Comparison of ENCODE assay signal across 9 cellular contexts in the genomic region with DNA sequence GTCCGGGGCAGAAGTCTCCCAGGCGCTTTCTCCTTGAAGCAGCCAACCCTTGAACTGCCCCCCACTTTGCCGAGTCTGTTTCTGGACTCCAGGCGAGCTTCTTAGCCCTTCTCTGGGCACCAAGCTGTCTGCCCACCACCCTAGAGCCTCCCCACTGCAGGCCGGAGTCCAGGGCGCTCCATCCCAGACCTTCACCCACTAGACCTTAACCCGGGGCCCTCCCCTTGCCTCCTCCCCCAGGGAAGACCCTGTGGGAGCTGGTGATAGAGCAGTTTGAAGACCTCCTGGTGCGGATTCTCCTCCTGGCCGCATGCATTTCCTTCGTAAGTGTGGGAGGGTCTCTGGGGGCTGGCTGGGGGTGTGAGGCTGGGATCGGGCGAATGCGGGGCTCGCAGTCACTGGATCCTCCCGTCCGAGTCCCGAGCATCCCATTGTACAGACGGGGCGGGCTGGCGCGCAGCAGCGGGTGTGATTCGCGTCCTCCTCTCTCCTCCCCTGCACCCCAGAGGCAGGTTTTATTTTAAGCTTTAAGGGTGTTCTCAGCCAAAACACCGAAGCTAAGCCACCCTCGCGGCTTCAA. TPM values are rescaled to one million over a fixed set of nuclear protein-coding genes. Genes with fewer than 3 reads are reported as not detected.
A peak's percentile ranks its signal among the peaks of the same experiment; 100 is the strongest.
DNase-seq lines count a peak whose midpoint lies in the region; ATAC-seq and TF ChIP-seq lines count a peak whose summit lies in the region.
"Had no signal": no experiment of that assay in that cellular context is flagged by ENCODE, and none has a peak within 500 bp of the region (broad histone marks: within the 10 kb centered on the region; RNA-seq: fewer than 3 reads in every experiment).

No MANE protein-coding gene starts in this region.

- CTCF ChIA-PET in activated CD8-positive, alpha-beta memory T cell treated with anti-CD3 and anti-CD28 coated beads, Interleukin-2, amount 10 ng/mL, durations not matched to agents 7 days and 5 days (lab: Charles Lee) = interaction anchor here (1.0 to 3.5 kb wide), 5 partner anchors 15 to 69 kb away, joined by 3 to 16 read pairs (median 12); a partner anchor contains a TSS

- peaks cover 3% of the 10 kb centered on the region for H3K27me3 Mint-ChIP-seq in activated CD8-positive, alpha-beta memory T cell treated with anti-CD3 and anti-CD28 coated beads, Interleukin-2, amount 10 ng/mL, durations not matched to agents 7 days and 5 days

- TF ChIP-seq POLR2A in testis (IDR thresholded peaks at IDR 0.05) = no peak

- H3K4me1 ChIP-seq in adipocyte (ENCODE audit: control insufficient read depth, insufficient read depth, low read length) = peaks cover 5% of the 10 kb centered on the region
- H3K4me1 ChIP-seq in testis = peaks cover 9% of the 10 kb centered on the region

- no peaks in the 10 kb centered on the region for H3K36me3 Mint-ChIP-seq in activated CD8-positive, alpha-beta memory T cell treated with anti-CD3 and anti-CD28 coated beads, Interleukin-2, amount 10 ng/mL, durations not matched to agents 7 days and 5 days

- peak; percentile 53 for ATAC-seq in activated CD8-positive, alpha-beta memory T cell treated with anti-CD3 and anti-CD28 coated beads, Interleukin-2, amount 10 ng/mL, durations not matched to agents 7 days and 5 days
- ATAC-seq in HG03175 (IDR thresholded peaks at IDR 0.05; ENCODE audit: unreplicated experiment) = peak; percentile 30

- no peaks in the 10 kb centered on the region for H3K9me3 ChIP-seq in adipocyte (ENCODE audit: control insufficient read depth, low read length)
- no peaks in the 10 kb centered on the region for H3K9me3 ChIP-seq in testis

- WGBS in testis, 2 donors = 1 to 4% methylated on average over 18 to 21 of the region's 27 CpGs

- H3K36me3 ChIP-seq in adipocyte (ENCODE audit: control insufficient read depth, insufficient read depth, low read length, severe bottlenecking) (peaks cover 3% of the 10 kb centered on the region), kidney epithelial cell (ENCODE audit: control insufficient read depth, insufficient read depth, low read length) (no peaks in the 10 kb centered on the region), testis (ENCODE audit: low read depth, missing control alignments) (no peaks in the 10 kb centered on the region)

- intact Hi-C loops in testis (cut with DNase I; ENCODE audit: low total_unique reads) = no loop called here

- no peak overlapping the region for H3K27ac ChIP-seq in testis
- H3K27ac ChIP-seq: epithelial cell of prostate had no signal

- DNase-seq in activated CD8-positive, alpha-beta memory T cell treated with anti-CD3 and anti-CD28 coated beads, Interleukin-2, amount 10 ng/mL, durations not matched to agents 7 days and 5 days = no peak
- DNase-seq in activated CD8-positive, alpha-beta memory T cell treated with anti-CD3 and anti-CD28 coated beads for 24 hours = no peak
- no peak for DNase-seq in adipocyte (ENCODE audit: low read depth)
- no peak for DNase-seq in kidney epithelial cell (ENCODE audit: low read depth)
- no peak for DNase-seq in testis
- DNase-seq in NOMO-1 treated with dmso at 0.1 percent for 144 hours (lab: John Stamatoyannopoulos, UW; ENCODE audit: unreplicated experiment) = no peak
- no peak for DNase-seq in NCI-H1436 (lab: John Stamatoyannopoulos, UW)

- peak overlapping the region; percentile 82 for H3K9ac ChIP-seq in adipocyte (ENCODE audit: low read length)

- H3K27me3 ChIP-seq in adipocyte (replicated peaks; ENCODE audit: control insufficient read depth, insufficient read depth, low read length) (peaks cover 9% of the 10 kb centered on the region), kidney epithelial cell (ENCODE audit: control insufficient read depth, insufficient read depth, low read length) (peaks cover 32% of the 10 kb centered on the region), testis (no peaks in the 10 kb centered on the region)

- H3K4me1 Mint-ChIP-seq in activated CD8-positive, alpha-beta memory T cell treated with anti-CD3 and anti-CD28 coated beads, Interleukin-2, amount 10 ng/mL, durations not matched to agents 7 days and 5 days = peaks cover 40% of the 10 kb centered on the region

- H3K4me3 ChIP-seq in adipocyte (ENCODE audit: low read length) (peak overlapping the region; percentile 88), kidney epithelial cell (ENCODE audit: low read depth, low read length) (peak overlapping the region; percentile 57), testis (peak overlapping the region; percentile 56 to 58)

- peak overlapping the region; percentile 88 for H3K4me3 Mint-ChIP-seq in activated CD8-positive, alpha-beta memory T cell treated with anti-CD3 and anti-CD28 coated beads, Interleukin-2, amount 10 ng/mL, durations not matched to agents 7 days and 5 days

- H3K27ac Mint-ChIP-seq in activated CD8-positive, alpha-beta memory T cell treated with anti-CD3 and anti-CD28 coated beads, Interleukin-2, amount 10 ng/mL, durations not matched to agents 7 days and 5 days = peak overlapping the region; percentile 76

- H3K9me3 Mint-ChIP-seq in activated CD8-positive, alpha-beta memory T cell treated with anti-CD3 and anti-CD28 coated beads, Interleukin-2, amount 10 ng/mL, durations not matched to agents 7 days and 5 days (ENCODE audit: low read depth) = no peaks in the 10 kb centered on the region

- TF ChIP-seq CTCF in kidney epithelial cell (IDR thresholded peaks at IDR 0.05; ENCODE audit: insufficient read depth, low read length, poor library complexity, severe bottlenecking) (no peak), testis (IDR thresholded peaks at IDR 0.05) (no peak)

RNA-seq across cellular contexts. Expression of a gene that starts 1.1 kb away (rescaled TPM):
- total RNA-seq in activated CD8-positive, alpha-beta memory T cell treated with anti-CD3 and anti-CD28 coated beads, Interleukin-2, amount 10 ng/mL, durations not matched to agents 7 days and 5 days = 1 to 10 TPM; 1.5 to 3.4 TPM
- total RNA-seq in kidney epithelial cell (0.17 and 0.48 TPM in 2 replicates), testis (10 to 100 TPM; 12.2 to 17.3 TPM)
- 9.1 TPM for polyA plus RNA-seq in testis (ENCODE audit: insufficient read depth, low read depth, low replicate concordance)

RNA-seq across cellular contexts. Expression of a gene that starts 15.7 kb away (rescaled TPM):
- 10 to 100 TPM; 57.3 to 70.9 TPM for total RNA-seq in activated CD8-positive, alpha-beta memory T cell treated with anti-CD3 and anti-CD28 coated beads, Interleukin-2, amount 10 ng/mL, durations not matched to agents 7 days and 5 days
- total RNA-seq in kidney epithelial cell (26.8 and 29.1 TPM in 2 replicates), testis (10 to 100 TPM; 90.2 to 97.4 TPM)
- 51.4 TPM for polyA plus RNA-seq in testis (ENCODE audit: insufficient read depth, low read depth, low replicate concordance)

RNA-seq across cellular contexts. Expression of a gene that starts 33.2 kb away (rescaled TPM):
- 100 to 1,000 TPM; 156 to 199 TPM for total RNA-seq in activated CD8-positive, alpha-beta memory T cell treated with anti-CD3 and anti-CD28 coated beads, Interleukin-2, amount 10 ng/mL, durations not matched to agents 7 days and 5 days
- total RNA-seq in kidney epithelial cell = 169 and 185 TPM in 2 replicates
- total RNA-seq in testis = 100 to 1,000 TPM; 134 to 140 TPM
- polyA plus RNA-seq in testis (ENCODE audit: insufficient read depth, low read depth, low replicate concordance) = 213 TPM

RNA-seq across cellular contexts. Expression of a gene that starts 45.7 kb away (rescaled TPM):
- total RNA-seq in activated CD8-positive, alpha-beta memory T cell treated with anti-CD3 and anti-CD28 coated beads, Interleukin-2, amount 10 ng/mL, durations not matched to agents 7 days and 5 days = 10 to 100 TPM; 18.0 to 19.1 TPM
- total RNA-seq in kidney epithelial cell (38.3 and 44.6 TPM in 2 replicates), testis (10 to 100 TPM; 43.3 to 51.8 TPM)
- polyA plus RNA-seq in testis (ENCODE audit: insufficient read depth, low read depth, low replicate concordance) = 14.2 TPM

RNA-seq across cellular contexts. Expression of a gene that starts 52.4 kb away (rescaled TPM):
- total RNA-seq in activated CD8-positive, alpha-beta memory T cell treated with anti-CD3 and anti-CD28 coated beads, Interleukin-2, amount 10 ng/mL, durations not matched to agents 7 days and 5 days = not detected
- total RNA-seq in kidney epithelial cell = 0.14 TPM in 1 of 2 replicates, not detected in the other
- total RNA-seq in testis = 1 to 10 TPM; 2.0 to 4.3 TPM
- polyA plus RNA-seq in testis (ENCODE audit: insufficient read depth, low read depth, low replicate concordance) = 7.7 TPM
